ENCODE assay signal across 18 cellular contexts in the genomic region with DNA sequence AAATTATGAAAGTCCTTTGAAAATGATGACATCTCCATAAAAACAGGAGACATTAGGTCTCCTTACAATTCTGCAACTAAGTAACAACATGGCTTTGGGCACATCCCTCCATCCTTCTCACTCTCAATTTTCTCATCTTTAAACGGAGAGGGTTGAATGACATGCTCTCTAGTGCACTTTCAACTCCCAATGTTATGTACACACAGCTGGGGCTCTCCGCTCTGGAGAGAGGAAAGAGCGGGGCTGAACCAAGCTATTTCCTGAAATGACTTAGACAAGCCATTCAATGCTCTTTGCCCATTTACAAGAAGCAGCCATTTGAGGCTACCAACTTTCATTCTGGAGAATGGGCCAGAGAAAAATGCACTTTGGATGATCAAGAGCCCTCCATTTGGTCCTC.
DNase-seq lines count a peak whose midpoint lies in the region; ATAC-seq lines count a peak whose summit lies in the region.
"Had no signal": no experiment of that assay in that cellular context is flagged by ENCODE, and none has a peak within 500 bp of the region (broad histone marks: within the 10 kb centered on the region; RNA-seq: fewer than 3 reads in every experiment).

No MANE protein-coding gene starts in this region.

- peaks cover 2 to 3% of the 10 kb centered on the region in 2 donors for H3K4me1 Mint-ChIP-seq in effector memory CD8-positive, alpha-beta T cell (ENCODE audit: low read depth in 2 of 2)
- H3K4me1 Mint-ChIP-seq: CD14-positive monocyte had no signal

- no peaks in the 10 kb centered on the region for H3K36me3 Mint-ChIP-seq in effector memory CD8-positive, alpha-beta T cell (ENCODE audit: insufficient read depth)
- H3K36me3 Mint-ChIP-seq: CD14-positive monocyte had no signal

- no peaks in the 10 kb centered on the region for H3K27me3 Mint-ChIP-seq in effector memory CD8-positive, alpha-beta T cell

- ATAC-seq in GM18498 (IDR thresholded peaks at IDR 0.05; ENCODE audit: unreplicated experiment) = no peak
- no peak for ATAC-seq in effector memory CD8-positive, alpha-beta T cell (replicated peaks)

- no peak overlapping the region for H3K27ac Mint-ChIP-seq in effector memory CD8-positive, alpha-beta T cell
- H3K27ac Mint-ChIP-seq: CD14-positive monocyte had no signal

- H3K9me3 Mint-ChIP-seq in effector memory CD8-positive, alpha-beta T cell = no peaks in the 10 kb centered on the region
- H3K9me3 Mint-ChIP-seq: CD14-positive monocyte had no signal

- H3K4me3 Mint-ChIP-seq in effector memory CD8-positive, alpha-beta T cell = no peak overlapping the region
- H3K4me3 Mint-ChIP-seq: CD14-positive monocyte had no signal

- DNase-seq in NCI-H2107 treated with DMSO at 0.1 percent for 48 hours (lab: John Stamatoyannopoulos, UW; ENCODE audit: unreplicated experiment) (peak; percentile 39), NCI-H2107 (lab: John Stamatoyannopoulos, UW) (no peak), DMS53 (lab: John Stamatoyannopoulos, UW) (peak; percentile 77), NCI-H1436 (lab: John Stamatoyannopoulos, UW) (peak; percentile 10), NCI-H510A (lab: John Stamatoyannopoulos, UW) (peak; percentile 54), NAMALWA (ENCODE audit: low spot score) (no peak)
- no peak for DNase-seq in effector memory CD8-positive, alpha-beta T cell
- DNase-seq: 8988T, KG1, MV-4-11, NCI-H226, NCI-H82, PC-9, SIG-M5, T-helper 1 cell, T-helper 9 cell had no signal

Comparison
In these comparisons a context has a peak if more than half of its experiments do, and no peak if none do; other contexts are left out.
1. DNase-seq: peak in NCI-H2107 treated with DMSO at 0.1 percent for 48 hours (single experiment), DMS53 (single experiment), NCI-H1436 (single experiment) and NCI-H510A (single experiment); none in NCI-H2107 (single experiment), effector memory CD8-positive, alpha-beta T cell (0 of 3) and NAMALWA (single experiment).